In genomic region chr12:53006810-53007742, GRCh38 we compare ENCODE assay signal across 8 cellular contexts. TPM values are rescaled to one million over a fixed set of nuclear protein-coding genes. Genes with fewer than 3 reads are reported as not detected.
A peak's percentile ranks its signal among the peaks of the same experiment; 100 is the strongest.
DNase-seq lines count a peak whose midpoint lies in the region; ATAC-seq and TF ChIP-seq lines count a peak whose summit lies in the region.

No MANE protein-coding gene starts in this region.

- peaks cover 44% of the 10 kb centered on the region for H3K36me3 Mint-ChIP-seq in endodermal cell (ENCODE audit: low read depth)

- peak; percentile 21 for DNase-seq in DMS79 (lab: John Stamatoyannopoulos, UW)
- peak; percentile 66 to 72 for DNase-seq in NOMO-1 (lab: John Stamatoyannopoulos, UW; ENCODE audit: unreplicated experiment in 2 of 2)
- peak; percentile 57 for DNase-seq in activated CD8-positive, alpha-beta memory T cell treated with anti-CD3 and anti-CD28 coated beads, Interleukin-2, amount 50 U/mL, for 1 hour (ENCODE audit: extremely low read depth)
- DNase-seq in endodermal cell: peak; percentile 94
- DNase-seq in stimulated activated CD8-positive, alpha-beta memory T cell treated with anti-CD3 and anti-CD28 coated beads, Interleukin-15, amount 100 ng/mL, for 4 hours (ENCODE audit: low read depth in 2 of 2): peak; percentile 59 to 72

- H3K9me3 ChIP-seq in endodermal cell (ENCODE audit: control insufficient read depth, low read length): no peaks in the 10 kb centered on the region
- no peaks in the 10 kb centered on the region for H3K9me3 ChIP-seq in mesodermal cell (ENCODE audit: control insufficient read depth, low read length)

- ATAC-seq in HG03457 (IDR thresholded peaks at IDR 0.05; ENCODE audit: unreplicated experiment) (peak; percentile 21), HG02981 (IDR thresholded peaks at IDR 0.05; ENCODE audit: unreplicated experiment) (no peak)

- peak overlapping the region; percentile 94 for H3K27ac ChIP-seq in endodermal cell (ENCODE audit: low read depth, low read length)
- peak overlapping the region; percentile 93 for H3K27ac ChIP-seq in mesodermal cell (ENCODE audit: low read depth, low read length, severe bottlenecking)

- H3K27me3 ChIP-seq in endodermal cell (ENCODE audit: control insufficient read depth, insufficient read depth, low read length, poor library complexity, severe bottlenecking): no peaks in the 10 kb centered on the region

- peak overlapping the region; percentile 100 for H3K9ac ChIP-seq in endodermal cell (ENCODE audit: extremely low read depth, low read length, poor library complexity, severe bottlenecking)

- peaks cover 5% of the 10 kb centered on the region for H3K4me1 ChIP-seq in endodermal cell (ENCODE audit: control insufficient read depth, insufficient read depth, low read length)
- H3K4me1 ChIP-seq in mesodermal cell (ENCODE audit: control insufficient read depth, insufficient read depth, low read length, poor library complexity, severe bottlenecking): peaks cover 10% of the 10 kb centered on the region

- peak overlapping the region; percentile 100 for H3K27ac Mint-ChIP-seq in endodermal cell

- no peak for TF ChIP-seq CTCF in endodermal cell (conservative IDR thresholded peaks at IDR 0.05)

- peak overlapping the region; percentile 100 for H3K4me3 Mint-ChIP-seq in endodermal cell

- no peaks in the 10 kb centered on the region for H3K27me3 Mint-ChIP-seq in endodermal cell (ENCODE audit: insufficient read depth)

- 0 to 1% methylated on average over 14 to 41 of the region's 43 CpGs for WGBS in endodermal cell (ENCODE audit: insufficient coverage in 1 of 2, insufficient read length in 1 of 2), 2 experiments
- 0 to 1% methylated on average over 15 to 35 of the region's 43 CpGs for WGBS in mesodermal cell (ENCODE audit: insufficient coverage in 2 of 2), 2 experiments

- H3K4me3 ChIP-seq in endodermal cell (ENCODE audit: low read length) (peak overlapping the region; percentile 98), mesodermal cell (ENCODE audit: extremely low read depth, insufficient read depth, low read length, poor library complexity, severe bottlenecking) (peak overlapping the region; percentile 91)

- H3K36me3 ChIP-seq in endodermal cell (ENCODE audit: control insufficient read depth, insufficient read depth, low read length) (peaks cover 37% of the 10 kb centered on the region), mesodermal cell (ENCODE audit: control insufficient read depth, insufficient read depth, low read length) (peaks cover 48% of the 10 kb centered on the region)

- no peaks in the 10 kb centered on the region for H3K9me3 Mint-ChIP-seq in endodermal cell

- H3K4me1 Mint-ChIP-seq in endodermal cell: peaks cover 46% of the 10 kb centered on the region

RNA-seq across cellular contexts. Expression of gene EIF4B, which starts 0.8 kb away (rescaled TPM):
- total RNA-seq in endodermal cell: 100 to 1,000 TPM; 596 to 655 TPM
- polyA plus RNA-seq in endodermal cell (2013, experiment 1 of 2): 388 TPM
- 341 TPM for polyA plus RNA-seq in endodermal cell (2013, experiment 2 of 2)
- 346 TPM for polyA plus RNA-seq in mesodermal cell (2013, experiment 1 of 2)
- polyA plus RNA-seq in mesodermal cell (2013, experiment 2 of 2): 376 TPM

RNA-seq across cellular contexts. Expression of gene TNS2, which starts 42.8 kb away (rescaled TPM):
- 10 to 100 TPM; 10.2 to 12.6 TPM for total RNA-seq in endodermal cell
- 9.5 TPM for polyA plus RNA-seq in endodermal cell (2013, experiment 1 of 2)
- polyA plus RNA-seq in endodermal cell (2013, experiment 2 of 2): 9.6 TPM
- 30.9 TPM for polyA plus RNA-seq in mesodermal cell (2013, experiment 1 of 2)
- polyA plus RNA-seq in mesodermal cell (2013, experiment 2 of 2): 19.3 TPM

RNA-seq across cellular contexts. Expression of gene KRT18, which starts 58.2 kb away (rescaled TPM):
- 1,000 to 10,000 TPM in 1 of 2 donors, 100 to 1,000 TPM in 1; 858 to 1,019 TPM for total RNA-seq in endodermal cell
- polyA plus RNA-seq in endodermal cell (2013, experiment 1 of 2): 283 TPM
- polyA plus RNA-seq in endodermal cell (2013, experiment 2 of 2): 352 TPM
- 2,534 TPM for polyA plus RNA-seq in mesodermal cell (2013, experiment 1 of 2)
- polyA plus RNA-seq in mesodermal cell (2013, experiment 2 of 2): 2,467 TPM

Comparison
In these comparisons a context has a peak if more than half of its experiments do, and no peak if none do; other contexts are left out.
1. DNase-seq: peak in every context shown above with its lines; median percentile 94 in endodermal cell; 69 in NOMO-1; 66 in stimulated activated CD8-positive, alpha-beta memory T cell treated with anti-CD3 and anti-CD28 coated beads, Interleukin-15, amount 100 ng/mL, for 4 hours; 57 in activated CD8-positive, alpha-beta memory T cell treated with anti-CD3 and anti-CD28 coated beads, Interleukin-2, amount 50 U/mL, for 1 hour; 21 in DMS79.